1 cellular context compared by ENCODE assay signal in genomic region chr11:61004037-61004641, GRCh38.
TF ChIP-seq lines count a peak whose summit lies in the region.

No MANE protein-coding gene starts in this region.

TF ChIP-seq in IMR-90, 13 proteins besides CTCF, POLR2A, EP300 and RAD21:
- TF ChIP-seq RCOR1 (IDR thresholded peaks at IDR 0.05; ENCODE audit: insufficient replicate concordance, low read length), result no peak
- no peak for TF ChIP-seq CHD1 (IDR thresholded peaks at IDR 0.05; ENCODE audit: low read depth, low read length)
- no peak for TF ChIP-seq ELK1 (IDR thresholded peaks at IDR 0.05; ENCODE audit: borderline replicate concordance, low read depth, low read length)
- no peak for TF ChIP-seq MAZ (IDR thresholded peaks at IDR 0.05; ENCODE audit: borderline replicate concordance, low read depth, low read length)
- no peak for TF ChIP-seq CEBPB (IDR thresholded peaks at IDR 0.05; ENCODE audit: low read depth, low read length)
- TF ChIP-seq RFX5 (IDR thresholded peaks at IDR 0.05; ENCODE audit: low read depth, low read length), result no peak
- no peak for TF ChIP-seq FOS (IDR thresholded peaks at IDR 0.05; ENCODE audit: low read depth, low read length)
- no peak for TF ChIP-seq BHLHE40 (IDR thresholded peaks at IDR 0.05; ENCODE audit: low read depth, low read length)
- no peak for TF ChIP-seq MAFK (IDR thresholded peaks at IDR 0.05; ENCODE audit: low read depth, low read length)
